In the genomic region with DNA sequence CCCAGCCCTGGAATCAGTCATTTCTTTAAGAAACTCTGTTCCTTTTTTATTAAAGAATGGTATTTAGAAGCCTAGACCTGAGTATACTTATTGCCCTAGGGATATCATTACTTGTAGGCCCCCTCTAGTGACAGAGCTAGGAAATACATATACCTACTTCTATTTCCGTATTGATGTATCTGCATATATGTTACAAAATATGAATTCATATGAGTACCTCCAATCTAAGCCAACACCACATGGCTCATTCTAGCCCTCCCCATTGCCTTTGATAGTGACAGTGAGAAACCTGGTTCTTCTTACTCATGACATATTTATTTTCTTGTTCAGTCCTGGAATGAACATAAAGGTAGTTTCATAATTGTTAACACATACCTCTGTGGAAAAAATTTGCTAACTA, we compare ENCODE assay signal across 8 cellular contexts.
DNase-seq lines count a peak whose midpoint lies in the region; ATAC-seq lines count a peak whose summit lies in the region.

No MANE protein-coding gene starts in this region.

- peaks cover 19% of the 10 kb centered on the region for H3K4me1 Mint-ChIP-seq in activated naive CD8-positive, alpha-beta T cell treated with anti-CD3 and anti-CD28 coated beads, Interleukin-2, amount 50 U/mL, for 24 hours

- peak; percentile 81 for ATAC-seq in GM21529 (IDR thresholded peaks at IDR 0.05; ENCODE audit: unreplicated experiment)
- ATAC-seq in activated naive CD8-positive, alpha-beta T cell treated with anti-CD3 and anti-CD28 coated beads, Interleukin-2, amount 50 U/mL, for 24 hours: peak; percentile 96
- ATAC-seq in left lobe of liver: peak; percentile 43

- H3K27ac Mint-ChIP-seq in activated naive CD8-positive, alpha-beta T cell treated with anti-CD3 and anti-CD28 coated beads, Interleukin-2, amount 50 U/mL, for 24 hours: no peak overlapping the region

- no peak overlapping the region for H3K4me3 Mint-ChIP-seq in activated naive CD8-positive, alpha-beta T cell treated with anti-CD3 and anti-CD28 coated beads, Interleukin-2, amount 50 U/mL, for 24 hours

- H3K36me3 Mint-ChIP-seq in activated naive CD8-positive, alpha-beta T cell treated with anti-CD3 and anti-CD28 coated beads, Interleukin-2, amount 50 U/mL, for 24 hours (ENCODE audit: low read depth): peaks cover 2% of the 10 kb centered on the region

- H3K9me3 Mint-ChIP-seq in activated naive CD8-positive, alpha-beta T cell treated with anti-CD3 and anti-CD28 coated beads, Interleukin-2, amount 50 U/mL, for 24 hours: no peaks in the 10 kb centered on the region

- H3K27me3 Mint-ChIP-seq in activated naive CD8-positive, alpha-beta T cell treated with anti-CD3 and anti-CD28 coated beads, Interleukin-2, amount 50 U/mL, for 24 hours: no peaks in the 10 kb centered on the region

- peak; percentile 74 for DNase-seq in DMS114 treated with DMSO at 0.1 percent for 48 hours (lab: John Stamatoyannopoulos, UW; ENCODE audit: unreplicated experiment)
- DNase-seq in NCI-H226: peak; percentile 34
- no peak for DNase-seq in activated naive CD8-positive, alpha-beta T cell treated with anti-CD3 and anti-CD28 coated beads, Interleukin-2, amount 50 U/mL, for 24 hours
- DNase-seq in left lobe of liver (ENCODE audit: low spot score): no peak
- DNase-seq in cerebellar nuclear complex (lab: John Stamatoyannopoulos, UW): no peak
- no peak for DNase-seq in NCI-H1436 (lab: John Stamatoyannopoulos, UW)
- DNase-seq in Ammon's horn (ENCODE audit: low spot score): no peak

Comparison
In these comparisons a context has a peak if more than half of its experiments do, and no peak if none do; other contexts are left out.
1. DNase-seq: peak in DMS114 treated with DMSO at 0.1 percent for 48 hours (single experiment) and NCI-H226 (single experiment); none in activated naive CD8-positive, alpha-beta T cell treated with anti-CD3 and anti-CD28 coated beads, Interleukin-2, amount 50 U/mL, for 24 hours (single experiment), left lobe of liver (single experiment), cerebellar nuclear complex (0 of 2), NCI-H1436 (single experiment) and Ammon's horn (single experiment).
2. ATAC-seq: peak in every context shown above with its lines; median percentile 96 in activated naive CD8-positive, alpha-beta T cell treated with anti-CD3 and anti-CD28 coated beads, Interleukin-2, amount 50 U/mL, for 24 hours; 81 in GM21529; 43 in left lobe of liver.